ENCODE assay signal across 9 cellular contexts in genomic region chr1:44030606-44031050, GRCh38. TPM values are rescaled to one million over a fixed set of nuclear protein-coding genes. Genes with fewer than 3 reads are reported as not detected.
A peak's percentile ranks its signal among the peaks of the same experiment; 100 is the strongest.
DNase-seq lines count a peak whose midpoint lies in the region; ATAC-seq, FAIRE-seq and TF ChIP-seq lines count a peak whose summit lies in the region.
"Had no signal": no experiment of that assay in that cellular context is flagged by ENCODE, and none has a peak within 500 bp of the region (broad histone marks: within the 10 kb centered on the region; RNA-seq: fewer than 3 reads in every experiment).

No MANE protein-coding gene starts in this region.

- H3K4me2 ChIP-seq in SU-DHL-6 (ENCODE audit: low read depth, low read length, poor library complexity, severe bottlenecking): peak overlapping the region; percentile 94

- H3K27me3 Mint-ChIP-seq in Caco-2 (ENCODE audit: insufficient read depth, unreplicated experiment): no peaks in the 10 kb centered on the region
- no peaks in the 10 kb centered on the region for H3K27me3 Mint-ChIP-seq in stimulated activated naive B cell treated with anti-CD40 and anti-IgM and Interleukin-4, amounts not matched to agents 10 μg/mL and 1 μg/mL and 100 μg/mL, for 72 hours

- DNase-seq in Caco-2 (peak in 1 of 2 experiments; percentile 67), GM19238 (ENCODE audit: insufficient read length, low spot score) (peak; percentile 40), medulla oblongata (ENCODE audit: extremely low spot score) (peak; percentile 63), GM12891 (ENCODE audit: insufficient read length, low spot score) (no peak)
- DNase-seq in stimulated activated naive B cell treated with anti-CD40 and anti-IgM and Interleukin-4, amounts not matched to agents 10 μg/mL and 1 μg/mL and 100 μg/mL, for 72 hours: peak; percentile 40

- peaks cover 8% of the 10 kb centered on the region for H3K9me3 Mint-ChIP-seq in Caco-2 (ENCODE audit: unreplicated experiment)
- H3K9me3 Mint-ChIP-seq in stimulated activated naive B cell treated with anti-CD40 and anti-IgM and Interleukin-4, amounts not matched to agents 10 μg/mL and 1 μg/mL and 100 μg/mL, for 72 hours: no peaks in the 10 kb centered on the region

- BruUV-seq in Caco-2 (replicated peaks; lab: Mats Ljungman, UMichigan): no TSS peak

- H3K27me3 ChIP-seq in Caco-2 (replicated peaks; ENCODE audit: control insufficient read depth, insufficient read depth, low read length) (no peaks in the 10 kb centered on the region), SU-DHL-6 (ENCODE audit: low read length) (no peaks in the 10 kb centered on the region), ectodermal cell (ENCODE audit: control insufficient read depth, insufficient read depth, low read length, poor library complexity, severe bottlenecking) (no peaks in the 10 kb centered on the region)

- no peaks in the 10 kb centered on the region for H3K9me2 ChIP-seq in SU-DHL-6 (replicated peaks; ENCODE audit: insufficient read depth, low read length)

- CTCF ChIA-PET in Caco-2 (lab: Charles Lee): no interaction called here

- H3K4me3 ChIP-seq in Caco-2 (ENCODE audit: low read depth, low read length): peak overlapping the region; percentile 75
- peak overlapping the region; percentile 73 for H3K4me3 ChIP-seq in SU-DHL-6 (ENCODE audit: insufficient read depth, low read length, poor library complexity, severe bottlenecking)
- H3K4me3 ChIP-seq in ectodermal cell (ENCODE audit: insufficient read depth, low read depth, low read length): peak overlapping the region; percentile 85

- TF ChIP-seq CTCF in Caco-2 (IDR thresholded peaks at IDR 0.05; ENCODE audit: insufficient read depth in 1 of 2, low read depth in 1 of 2, low read length in 1 of 2, severe bottlenecking in 1 of 2, unreplicated experiment in 1 of 2) (peak in 1 of 2 experiments; percentile 31), SU-DHL-6 (IDR thresholded peaks at IDR 0.05; ENCODE audit: insufficient read depth, low read length, poor library complexity, severe bottlenecking) (no peak)

- peaks cover 29% of the 10 kb centered on the region for H3K4me1 Mint-ChIP-seq in Caco-2 (ENCODE audit: low read depth, unreplicated experiment)
- peaks cover 22 to 34% of the 10 kb centered on the region in 2 donors for H3K4me1 Mint-ChIP-seq in stimulated activated naive B cell treated with anti-CD40 and anti-IgM and Interleukin-4, amounts not matched to agents 10 μg/mL and 1 μg/mL and 100 μg/mL, for 72 hours

- peak; percentile 22 for ATAC-seq in HG03442 (IDR thresholded peaks at IDR 0.05; ENCODE audit: unreplicated experiment)
- ATAC-seq in stimulated activated naive B cell treated with anti-CD40 and anti-IgM and Interleukin-4, amounts not matched to agents 10 μg/mL and 1 μg/mL and 100 μg/mL, for 72 hours (replicated peaks): peak; percentile 41 to 48

- FAIRE-seq in GM12891 (lab: Jason Lieb, UNC): no peak
- FAIRE-seq: endometrium had no signal

- peaks cover 9% of the 10 kb centered on the region for H3K36me3 Mint-ChIP-seq in Caco-2 (ENCODE audit: insufficient read depth, unreplicated experiment)
- no peaks in the 10 kb centered on the region for H3K36me3 Mint-ChIP-seq in stimulated activated naive B cell treated with anti-CD40 and anti-IgM and Interleukin-4, amounts not matched to agents 10 μg/mL and 1 μg/mL and 100 μg/mL, for 72 hours

- peak overlapping the region; percentile 94 for H2AFZ ChIP-seq in SU-DHL-6 (ENCODE audit: low read depth, low read length, severe bottlenecking)

- H3F3A ChIP-seq in SU-DHL-6 (ENCODE audit: insufficient read depth): 0 out of 2 replicates have a peak, but pooled peaks cover 4% of the 10 kb centered on the region

- H3K9me3 ChIP-seq in Caco-2: no peaks in the 10 kb centered on the region
- H3K9me3 ChIP-seq in SU-DHL-6 (ENCODE audit: insufficient read depth, low read length): no peaks in the 10 kb centered on the region
- H3K9me3 ChIP-seq in ectodermal cell (ENCODE audit: control insufficient read depth, low read length): no peaks in the 10 kb centered on the region

- POLR2A ChIA-PET in Caco-2 (lab: Charles Lee): no interaction called here

- intact Hi-C loops in Caco-2 (cut with micrococcal nuclease; ENCODE audit: unreplicated experiment): no loop called here

- no peaks in the 10 kb centered on the region for H3K79me2 ChIP-seq in SU-DHL-6 (ENCODE audit: insufficient read depth, low read length)

- TF ChIP-seq POLR2A in GM12891 (IDR thresholded peaks at IDR 0.05; ENCODE audit: low read depth, low read length): no peak

- WGBS in ectodermal cell, 2 experiments: 0% methylated on average over 46 to 47 of the region's 47 CpGs

- H3K27ac Mint-ChIP-seq in Caco-2 (ENCODE audit: unreplicated experiment): peak overlapping the region; percentile 81
- H3K27ac Mint-ChIP-seq in stimulated activated naive B cell treated with anti-CD40 and anti-IgM and Interleukin-4, amounts not matched to agents 10 μg/mL and 1 μg/mL and 100 μg/mL, for 72 hours: peak overlapping the region; percentile 86

- H3K27ac ChIP-seq in SU-DHL-6 (ENCODE audit: low read depth, low read length) (peak overlapping the region; percentile 73), ectodermal cell (ENCODE audit: insufficient read depth, low read depth, low read length, poor library complexity, severe bottlenecking) (peak overlapping the region; percentile 93)

- H3K4me3 Mint-ChIP-seq in Caco-2 (ENCODE audit: unreplicated experiment): peak overlapping the region; percentile 94
- peak overlapping the region; percentile 88 to 90 for H3K4me3 Mint-ChIP-seq in stimulated activated naive B cell treated with anti-CD40 and anti-IgM and Interleukin-4, amounts not matched to agents 10 μg/mL and 1 μg/mL and 100 μg/mL, for 72 hours

- H4K20me1 ChIP-seq in SU-DHL-6 (ENCODE audit: low read depth, low read length): no peaks in the 10 kb centered on the region

- H3K9ac ChIP-seq in SU-DHL-6 (ENCODE audit: low read length): peak overlapping the region; percentile 79

- H3K4me1 ChIP-seq in Caco-2 (peaks cover 17% of the 10 kb centered on the region), ectodermal cell (ENCODE audit: control insufficient read depth, insufficient read depth, low read length) (peaks cover 34% of the 10 kb centered on the region)

- H3K36me3 ChIP-seq in Caco-2 (ENCODE audit: control insufficient read depth, insufficient read depth, low read length): no peaks in the 10 kb centered on the region
- H3K36me3 ChIP-seq in SU-DHL-6 (ENCODE audit: low read length): no peaks in the 10 kb centered on the region
- no peaks in the 10 kb centered on the region for H3K36me3 ChIP-seq in ectodermal cell (ENCODE audit: control insufficient read depth, insufficient read depth, low read length)

TF ChIP-seq in GM12891, 5 proteins besides CTCF, POLR2A, EP300 and RAD21:
- TF ChIP-seq PAX5 (IDR thresholded peaks at IDR 0.05; ENCODE audit: insufficient read depth, low read length, severe bottlenecking) (no peak), POLR2AphosphoS5 (IDR thresholded peaks at IDR 0.05; ENCODE audit: low read depth, low read length) (no peak)

RNA-seq across cellular contexts. Expression of gene SLC6A9, which starts 0.6 kb away (rescaled TPM):
- 35.9 and 45.0 TPM in 2 replicates for total RNA-seq in Caco-2 (2022)
- 22.3 TPM for polyA plus RNA-seq in ectodermal cell (2013, experiment 1 of 4)
- polyA plus RNA-seq in ectodermal cell (2013, experiment 2 of 4): 25.4 TPM
- 21.0 TPM for polyA plus RNA-seq in ectodermal cell (2013, experiment 3 of 4)
- polyA plus RNA-seq in ectodermal cell (2013, experiment 4 of 4): 23.5 TPM
- polyA plus RNA-seq in GM12891 (2012; ENCODE audit: low read depth, missing spikeins): 0.72 TPM

RNA-seq across cellular contexts. Expression of gene CCDC24, which starts 39.2 kb away (rescaled TPM):
- total RNA-seq in Caco-2 (2022): 5.1 and 5.2 TPM in 2 replicates
- polyA plus RNA-seq in ectodermal cell (2013, experiment 1 of 4): 12.6 TPM
- 10.5 TPM for polyA plus RNA-seq in ectodermal cell (2013, experiment 2 of 4)
- polyA plus RNA-seq in ectodermal cell (2013, experiment 3 of 4): 9.8 TPM
- 9.5 TPM for polyA plus RNA-seq in ectodermal cell (2013, experiment 4 of 4)
- polyA plus RNA-seq in GM12891 (2012; ENCODE audit: low read depth, missing spikeins): 1.6 TPM

RNA-seq across cellular contexts. Expression of gene B4GALT2, which starts 51.6 kb away (rescaled TPM):
- total RNA-seq in Caco-2 (2022): 28.6 and 31.5 TPM in 2 replicates
- 82.7 TPM for polyA plus RNA-seq in ectodermal cell (2013, experiment 1 of 4)
- 77.3 TPM for polyA plus RNA-seq in ectodermal cell (2013, experiment 2 of 4)
- 72.0 TPM for polyA plus RNA-seq in ectodermal cell (2013, experiment 3 of 4)
- 78.7 TPM for polyA plus RNA-seq in ectodermal cell (2013, experiment 4 of 4)
- polyA plus RNA-seq in GM12891 (2012; ENCODE audit: low read depth, missing spikeins): 15.6 TPM

RNA-seq across cellular contexts. Expression of gene ATP6V0B, which starts 55.9 kb away (rescaled TPM):
- 89.9 and 91.2 TPM in 2 replicates for total RNA-seq in Caco-2 (2022)
- polyA plus RNA-seq in ectodermal cell (2013, experiment 1 of 4): 70.0 TPM
- polyA plus RNA-seq in ectodermal cell (2013, experiment 2 of 4): 73.6 TPM
- polyA plus RNA-seq in ectodermal cell (2013, experiment 3 of 4): 83.4 TPM
- 99.4 TPM for polyA plus RNA-seq in ectodermal cell (2013, experiment 4 of 4)
- 66.5 TPM for polyA plus RNA-seq in GM12891 (2012; ENCODE audit: low read depth, missing spikeins)
